In genomic region chr14:29858299-29858698, GRCh38 we compare ENCODE assay signal across 12 cellular contexts.
DNase-seq lines count a peak whose midpoint lies in the region; ATAC-seq and TF ChIP-seq lines count a peak whose summit lies in the region.
"Had no signal": no experiment of that assay in that cellular context is flagged by ENCODE, and none has a peak within 500 bp of the region (broad histone marks: within the 10 kb centered on the region; RNA-seq: fewer than 3 reads in every experiment).

No MANE protein-coding gene starts in this region.

- no peaks in the 10 kb centered on the region for H3K36me3 ChIP-seq in thyroid gland
- H3K36me3 ChIP-seq in gastrocnemius medialis, result no peaks in the 10 kb centered on the region
- H3K36me3 ChIP-seq: Peyer's patch had no signal

- H3K4me1 Mint-ChIP-seq in progenitor cell of endocrine pancreas (ENCODE audit: low read depth), result no peaks in the 10 kb centered on the region

- H3K9me3 Mint-ChIP-seq in progenitor cell of endocrine pancreas (ENCODE audit: low read depth), result peaks cover 26% of the 10 kb centered on the region

- H3K36me3 Mint-ChIP-seq in progenitor cell of endocrine pancreas (ENCODE audit: insufficient read depth), result peaks cover 23% of the 10 kb centered on the region

- DNase-seq in GM13976 (ENCODE audit: low spot score), result peak; percentile 10
- peak; percentile 77 for DNase-seq in NAMALWA (ENCODE audit: low spot score)
- no peak for DNase-seq in progenitor cell of endocrine pancreas (ENCODE audit: low spot score, unreplicated experiment)
- DNase-seq in thyroid gland, result no peak
- no peak for DNase-seq in gastrocnemius medialis
- no peak for DNase-seq in AG20443 (ENCODE audit: low spot score)
- DNase-seq: activated CD4-positive, alpha-beta T cell treated with anti-CD3 and anti-CD28 coated beads, Interleukin-2, amount 50 U/mL, for 48 hours; NCI-H1048 had no signal

- ATAC-seq in GM19463 (IDR thresholded peaks at IDR 0.05; ENCODE audit: unreplicated experiment) (peak; percentile 86), HG03025 (IDR thresholded peaks at IDR 0.05; ENCODE audit: low FRiP score, unreplicated experiment) (peak; percentile 96), gastrocnemius medialis (no peak)

- in situ Hi-C loops in GM13976 (cut with MboI; ENCODE audit: low sequenced_read_pairs, unreplicated experiment) (no loop called here), gastrocnemius medialis (cut with MboI; ENCODE audit: low sequenced_read_pairs in 4 of 4) (no loop called here)

- H3K27me3 ChIP-seq in thyroid gland (no peaks in the 10 kb centered on the region), gastrocnemius medialis (no peaks in the 10 kb centered on the region)
- H3K27me3 ChIP-seq: Peyer's patch had no signal

- H3K4me1 ChIP-seq in thyroid gland (peaks cover 0 to 7% of the 10 kb centered on the region in 2 donors), gastrocnemius medialis (peaks cover 0 to 3% of the 10 kb centered on the region in 2 donors)
- H3K4me1 ChIP-seq: Peyer's patch had no signal

- TF ChIP-seq CTCF in GM13976 (IDR thresholded peaks at IDR 0.05; ENCODE audit: borderline replicate concordance, control extremely low read depth, extremely low read depth, insufficient read depth, missing control alignments), result no peak
- TF ChIP-seq CTCF in progenitor cell of endocrine pancreas (IDR thresholded peaks at IDR 0.05; ENCODE audit: unreplicated experiment), result no peak
- no peak for TF ChIP-seq CTCF in thyroid gland (IDR thresholded peaks at IDR 0.05)
- TF ChIP-seq CTCF in gastrocnemius medialis (IDR thresholded peaks at IDR 0.05 in 4 of 5, conservative IDR thresholded peaks at IDR 0.05 in 1 of 5), result no peak

- intact Hi-C loops in thyroid gland (cut with DNase I), result no loop called here
- intact Hi-C loops in gastrocnemius medialis (cut with DNase I; ENCODE audit: low total_unique reads), result no loop called here

- H3K4me3 ChIP-seq in thyroid gland (replicated peaks in 1 of 3) (no peak overlapping the region), gastrocnemius medialis (no peak overlapping the region)
- H3K4me3 ChIP-seq: Peyer's patch had no signal

- 85 to 96% methylated on average over 3 of the region's 3 CpGs for WGBS in thyroid gland, 2 donors

- H3K27ac Mint-ChIP-seq in progenitor cell of endocrine pancreas, result no peak overlapping the region

- H3K4me3 Mint-ChIP-seq in progenitor cell of endocrine pancreas (ENCODE audit: low read depth), result no peak overlapping the region

- no peak for TF ChIP-seq POLR2A in thyroid gland (IDR thresholded peaks at IDR 0.05)
- TF ChIP-seq POLR2A in gastrocnemius medialis (IDR thresholded peaks at IDR 0.05), result no peak

- no peaks in the 10 kb centered on the region for H3K27me3 Mint-ChIP-seq in progenitor cell of endocrine pancreas

- H3K9me3 ChIP-seq in thyroid gland (no peaks in the 10 kb centered on the region), gastrocnemius medialis (no peaks in the 10 kb centered on the region)
- H3K9me3 ChIP-seq: Peyer's patch had no signal

- no peak overlapping the region for H3K27ac ChIP-seq in thyroid gland
- no peak overlapping the region for H3K27ac ChIP-seq in gastrocnemius medialis
- H3K27ac ChIP-seq: C4-2B, Peyer's patch had no signal

Comparison
In these comparisons a context has a peak if more than half of its experiments do, and no peak if none do; other contexts are left out.
1. DNase-seq: peak in GM13976 (single experiment) and NAMALWA (single experiment); none in progenitor cell of endocrine pancreas (single experiment), thyroid gland (0 of 2), gastrocnemius medialis (0 of 2) and AG20443 (single experiment).
2. ATAC-seq: peak in GM19463 (single experiment) and HG03025 (single experiment); none in gastrocnemius medialis (0 of 2).